Comparison of ENCODE assay signal across 21 cellular contexts in genomic region chr7:44060948-44061644, GRCh38. TPM values are rescaled to one million over a fixed set of nuclear protein-coding genes. Genes with fewer than 3 reads are reported as not detected.
A peak's percentile ranks its signal among the peaks of the same experiment; 100 is the strongest.
DNase-seq lines count a peak whose midpoint lies in the region; ATAC-seq and TF ChIP-seq lines count a peak whose summit lies in the region.
"Had no signal": no experiment of that assay in that cellular context is flagged by ENCODE, and none has a peak within 500 bp of the region (broad histone marks: within the 10 kb centered on the region; RNA-seq: fewer than 3 reads in every experiment).

No MANE protein-coding gene starts in this region.

- peaks cover 74% of the 10 kb centered on the region for H3K4me1 ChIP-seq in BLaER1
- H3K4me1 ChIP-seq in psoas muscle = peaks cover 46% of the 10 kb centered on the region
- no peaks in the 10 kb centered on the region for H3K4me1 ChIP-seq in PC-9 (replicated peaks; ENCODE audit: insufficient read depth)

- H4K20me1 ChIP-seq in BLaER1 = peaks cover 24% of the 10 kb centered on the region
- H4K20me1 ChIP-seq in PC-9 (ENCODE audit: insufficient read depth) = peaks cover 24% of the 10 kb centered on the region

- CTCF ChIA-PET in PC-9 (lab: Charles Lee) = no interaction called here

- no peak overlapping the region for H3K4me3 Mint-ChIP-seq in IgD-negative memory B cell
- H3K4me3 Mint-ChIP-seq: dendritic cell treated with granulocyte-macrophage colony-stimulating factor and Interleukin-4, amounts not matched to agents 40 ng/mL and 50 ng/mL, for 4 days had no signal

- H3K27me3 ChIP-seq in BLaER1 (no peaks in the 10 kb centered on the region), psoas muscle (ENCODE audit: insufficient read depth in 3 of 3, low read length in 2 of 3) (no peaks in the 10 kb centered on the region), PC-9 (ENCODE audit: insufficient read depth, low read depth) (no peaks in the 10 kb centered on the region)
- H3K27me3 ChIP-seq: BLaER1 treated with 17β-estradiol and CSF1 and Interleukin-3, amounts not matched to agents 10 nM and 100 nM; ovary had no signal

- no TSS peak for BruUV-seq in PC-9 (replicated peaks; lab: Mats Ljungman, UMichigan)

- WGBS in psoas muscle, 3 donors = 46 to 73% (median 47%) methylated on average over 8 of the region's 8 CpGs

- no peaks in the 10 kb centered on the region for H3K9me2 ChIP-seq in PC-9 (ENCODE audit: insufficient read depth)

- POLR2A ChIA-PET in PC-9 (lab: Charles Lee; ENCODE audit: unreplicated experiment) = no interaction called here

- ATAC-seq in left ventricle myocardium superior (no peak), psoas muscle (no peak)
- ATAC-seq: activated naive CD4-positive, alpha-beta T cell treated with anti-CD3 and anti-CD28 coated beads, Interleukin-2, amount 50 U/mL, for 72 hours; SK-N-SH treated with all-trans-retinoic acid at 6 μM for 48 hours had no signal

- H3K9me3 ChIP-seq in BLaER1 (no peaks in the 10 kb centered on the region), psoas muscle (no peaks in the 10 kb centered on the region), PC-9 (ENCODE audit: insufficient read depth, low read depth) (no peaks in the 10 kb centered on the region)
- H3K9me3 ChIP-seq: BLaER1 treated with 17β-estradiol and CSF1 and Interleukin-3, amounts not matched to agents 10 nM and 100 nM; ovary; thoracic aorta had no signal

- peaks cover 22% of the 10 kb centered on the region for H3F3A ChIP-seq in PC-9 (ENCODE audit: insufficient read depth, low read depth)

- peaks cover 26 to 52% (median 47%) of the 10 kb centered on the region in 3 donors for H3K4me1 Mint-ChIP-seq in IgD-negative memory B cell

- H3K9me3 Mint-ChIP-seq in IgD-negative memory B cell = no peaks in the 10 kb centered on the region
- H3K9me3 Mint-ChIP-seq: activated naive CD4-positive, alpha-beta T cell treated with anti-CD3 and anti-CD28 coated beads, Interleukin-2, amount 50 U/mL, for 72 hours; dendritic cell treated with granulocyte-macrophage colony-stimulating factor and Interleukin-4, amounts not matched to agents 40 ng/mL and 50 ng/mL, for 4 days had no signal

- H2AFZ ChIP-seq in PC-9 = no peak overlapping the region

- H3K4me3 ChIP-seq in BLaER1 = no peak overlapping the region
- no peak overlapping the region for H3K4me3 ChIP-seq in psoas muscle
- H3K4me3 ChIP-seq in PC-9 = no peak overlapping the region
- H3K4me3 ChIP-seq: BLaER1 treated with 17β-estradiol and CSF1 and Interleukin-3, amounts not matched to agents 10 nM and 100 nM; ovary; thoracic aorta had no signal

- H3K27me3 Mint-ChIP-seq in IgD-negative memory B cell = peaks cover 4% of the 10 kb centered on the region

- intact Hi-C loops in left ventricle myocardium superior (cut with micrococcal nuclease) (no loop called here), psoas muscle (cut with DNase I) (no loop called here), PC-9 (cut with micrococcal nuclease; ENCODE audit: unreplicated experiment) (no loop called here)

- H3K36me3 ChIP-seq in BLaER1 = peaks cover 83% of the 10 kb centered on the region
- H3K36me3 ChIP-seq in psoas muscle (ENCODE audit: insufficient read depth in 1 of 2, low read depth in 1 of 2) = peaks cover 2 to 61% of the 10 kb centered on the region in 2 donors
- peaks cover 12% of the 10 kb centered on the region; the same call in 1 of the 2 replicates for H3K36me3 ChIP-seq in PC-9 (ENCODE audit: low read depth)
- H3K36me3 ChIP-seq: ovary had no signal

- H3K36me3 Mint-ChIP-seq in IgD-negative memory B cell = peaks cover 7% of the 10 kb centered on the region

- H3K27ac ChIP-seq in BLaER1 (peak overlapping the region; percentile 49), psoas muscle (no peak overlapping the region), PC-9 (no peak overlapping the region)
- H3K27ac ChIP-seq: ovary, thoracic aorta had no signal

- DNase-seq in left ventricle myocardium superior = peak; percentile 27
- peak; percentile 7 to 24 for DNase-seq in psoas muscle
- DNase-seq in NCI-H2227 treated with DMSO at 0.1 percent for 48 hours (lab: John Stamatoyannopoulos, UW) = no peak
- DNase-seq in kidney tubule cell (ENCODE audit: low spot score) = no peak
- no peak for DNase-seq in PC-9
- DNase-seq in ACHN = no peak
- DNase-seq: activated CD4-positive, alpha-beta T cell treated with anti-CD3 and anti-CD28 coated beads for 4 hours; DMS153; NCI-H82; small intestine; stimulated activated CD4-positive, alpha-beta T cell treated with anti-CD3 and anti-CD28 coated beads, Interleukin-4, amount 100 ng/mL, for 4 hours had no signal

- TF ChIP-seq CTCF in psoas muscle (IDR thresholded peaks at IDR 0.05) = no peak
- TF ChIP-seq CTCF in PC-9 (conservative IDR thresholded peaks at IDR 0.05) = no peak

- H3K79me2 ChIP-seq in PC-9 (ENCODE audit: low read depth) = no peaks in the 10 kb centered on the region

- in situ Hi-C loops in ACHN (cut with HindIII; ENCODE audit: low pct_ligation_motif_present, low pct_unique_long_range_greater_than_20kb, low sequenced_read_pairs) = no loop called here

- H3K4me2 ChIP-seq in BLaER1 (peak overlapping the region; percentile 91; the same call in 1 of the 2 replicates), PC-9 (no peak overlapping the region)

- peak overlapping the region; percentile 37 to 66 (median 59) for H3K27ac Mint-ChIP-seq in IgD-negative memory B cell
- H3K27ac Mint-ChIP-seq: dendritic cell treated with granulocyte-macrophage colony-stimulating factor and Interleukin-4, amounts not matched to agents 40 ng/mL and 50 ng/mL, for 4 days had no signal

- H3K9ac ChIP-seq in BLaER1 = 0 out of 2 replicates have a peak overlapping the region, but pooled peaks have one; percentile 22

RNA-seq across cellular contexts. Expression of gene PGAM2, which starts 4.3 kb away (rescaled TPM):
- not detected for polyA plus RNA-seq in IgD-negative memory B cell
- total RNA-seq in left ventricle myocardium superior = 967 TPM
- 100 to 1,000 TPM; 214 to 449 (median 298) TPM for total RNA-seq in psoas muscle
- 1,000 to 10,000 TPM in 1 of 3 donors, 100 to 1,000 TPM in 2; 285 to 1,581 (median 569) TPM for polyA plus RNA-seq in psoas muscle
- 4.2 and 9.7 TPM in 2 replicates for total RNA-seq in PC-9 (2021)
- total RNA-seq: epithelial cell of proximal tubule, LHCN-M2 had no signal

RNA-seq across cellular contexts. Expression of gene DBNL, which starts 16.6 kb away (rescaled TPM):
- polyA plus RNA-seq in IgD-negative memory B cell (384 TPM), psoas muscle (10 to 100 TPM; 35.5 to 66.7 (median 53.0) TPM)
- total RNA-seq in left ventricle myocardium superior (31.2 TPM), psoas muscle (10 to 100 TPM; 33.4 to 45.1 (median 38.7) TPM), PC-9 (2021) (65.6 and 70.7 TPM in 2 replicates)

RNA-seq across cellular contexts. Expression of gene POLM, which starts 21.2 kb away (rescaled TPM):
- polyA plus RNA-seq in IgD-negative memory B cell = 42.0 TPM
- 17.6 TPM for total RNA-seq in left ventricle myocardium superior
- total RNA-seq in psoas muscle = 10 to 100 TPM in 3 of 4 donors, 1 to 10 TPM in 1; 7.7 to 13.1 (median 10.4) TPM
- 1 to 10 TPM; 7.1 to 9.6 (median 7.1) TPM for polyA plus RNA-seq in psoas muscle
- total RNA-seq in PC-9 (2021) = 58.8 and 59.1 TPM in 2 replicates

RNA-seq across cellular contexts. Expression of gene AEBP1, which starts 43.0 kb away (rescaled TPM):
- polyA plus RNA-seq in IgD-negative memory B cell = 3.7 TPM
- 18.4 TPM for total RNA-seq in left ventricle myocardium superior
- 10 to 100 TPM in 3 of 4 donors, 1 to 10 TPM in 1; 6.9 to 22.0 (median 14.6) TPM for total RNA-seq in psoas muscle
- 1 to 10 TPM; 2.8 to 7.8 (median 5.9) TPM for polyA plus RNA-seq in psoas muscle
- 0.33 and 0.98 TPM in 2 replicates for total RNA-seq in PC-9 (2021)
- total RNA-seq: LHCN-M2 had no signal

Comparison
In these comparisons a context has a peak if more than half of its experiments do, and no peak if none do; other contexts are left out.
1. DNase-seq: peak in left ventricle myocardium superior (single experiment) and psoas muscle (2 of 2); none in NCI-H2227 treated with DMSO at 0.1 percent for 48 hours (single experiment), kidney tubule cell (single experiment), PC-9 (0 of 2) and ACHN (single experiment).
2. RNA of gene PGAM2, which starts 4.3 kb away (total RNA-seq): 967 TPM in left ventricle myocardium superior (single experiment) and 214 to 449 TPM in psoas muscle; 4.2 to 9.7 TPM in PC-9; every median in the first group is over 10 times any median in the second.